21 cellular contexts compared by ENCODE assay signal in genomic region chr14:104439625-104440024, GRCh38.
DNase-seq lines count a peak whose midpoint lies in the region; ATAC-seq, FAIRE-seq and TF ChIP-seq lines count a peak whose summit lies in the region.
"Had no signal": no experiment of that assay in that cellular context is flagged by ENCODE, and none has a peak within 500 bp of the region (broad histone marks: within the 10 kb centered on the region; RNA-seq: fewer than 3 reads in every experiment).

No MANE protein-coding gene starts in this region.

- H3K36me3 Mint-ChIP-seq in activated CD4-positive, alpha-beta T cell treated with anti-CD3 and anti-CD28 coated beads, Interleukin-2, amount 10 ng/mL, durations not matched to agents 24 days and 14 days (ENCODE audit: low read depth) = no peaks in the 10 kb centered on the region
- no peaks in the 10 kb centered on the region for H3K36me3 Mint-ChIP-seq in CD4-positive, CD25-positive, alpha-beta regulatory T cell

- no peak overlapping the region for H2AFZ ChIP-seq in K562 (ENCODE audit: low read depth, low read length)
- H2AFZ ChIP-seq: GM23338 had no signal

- H3K9me3 ChIP-seq in CD4-positive, CD25-positive, alpha-beta regulatory T cell (ENCODE audit: control insufficient read depth in 2 of 2, low read length in 2 of 2) = no peaks in the 10 kb centered on the region
- no peaks in the 10 kb centered on the region for H3K9me3 ChIP-seq in K562 (replicated peaks; ENCODE audit: control insufficient read depth, insufficient read depth, low read depth, low read length)
- H3K9me3 ChIP-seq: BLaER1 treated with 17β-estradiol and CSF1 and Interleukin-3, amounts not matched to agents 10 nM and 100 nM; Caco-2 had no signal

- H3K4me3 Mint-ChIP-seq in activated CD4-positive, alpha-beta T cell treated with anti-CD3 and anti-CD28 coated beads, Interleukin-2, amount 10 ng/mL, durations not matched to agents 24 days and 14 days = no peak overlapping the region
- H3K4me3 Mint-ChIP-seq in CD4-positive, CD25-positive, alpha-beta regulatory T cell = no peak overlapping the region
- H3K4me3 Mint-ChIP-seq: B cell, GM23338, HFFc6 had no signal

- no peak overlapping the region for H3K9ac ChIP-seq in K562 (ENCODE audit: insufficient read depth in 1 of 2, low read depth in 2 of 2, low read length in 2 of 2)
- H3K9ac ChIP-seq: BLaER1 treated with 17β-estradiol and CSF1 and Interleukin-3, amounts not matched to agents 10 nM and 100 nM had no signal

- no peak for TF ChIP-seq RAD21 in K562 (CRISPR knock-in tag; conservative IDR thresholded peaks at IDR 0.05 in 1 of 2, IDR thresholded peaks at IDR 0.05 in 1 of 2)

- no peak overlapping the region for H3K27ac ChIP-seq in CD4-positive, CD25-positive, alpha-beta regulatory T cell (ENCODE audit: insufficient read depth, low read length, poor library complexity, severe bottlenecking)
- no peak overlapping the region for H3K27ac ChIP-seq in K562 (ENCODE audit: extremely low read depth, low read depth, low read length)
- H3K27ac ChIP-seq: BLaER1 treated with 17β-estradiol and CSF1 and Interleukin-3, amounts not matched to agents 10 nM and 100 nM had no signal

- no peaks in the 10 kb centered on the region for H3K9me1 ChIP-seq in K562 (ENCODE audit: control insufficient read depth, insufficient read depth, low read length)

- H3K36me3 ChIP-seq in CD4-positive, CD25-positive, alpha-beta regulatory T cell (ENCODE audit: control insufficient read depth, insufficient read depth, low read length) = no peaks in the 10 kb centered on the region
- H3K36me3 ChIP-seq in K562 (ENCODE audit: control insufficient read depth, insufficient read depth, low read length) = no peaks in the 10 kb centered on the region
- H3K36me3 ChIP-seq: BLaER1 treated with 17β-estradiol and CSF1 and Interleukin-3, amounts not matched to agents 10 nM and 100 nM had no signal

- no peaks in the 10 kb centered on the region for H3K4me1 Mint-ChIP-seq in activated CD4-positive, alpha-beta T cell treated with anti-CD3 and anti-CD28 coated beads, Interleukin-2, amount 10 ng/mL, durations not matched to agents 24 days and 14 days
- no peaks in the 10 kb centered on the region for H3K4me1 Mint-ChIP-seq in CD4-positive, CD25-positive, alpha-beta regulatory T cell
- H3K4me1 Mint-ChIP-seq: B cell had no signal

- DNase-seq in activated CD4-positive, alpha-beta T cell treated with anti-CD3 and anti-CD28 coated beads, Interleukin-2, amount 10 ng/mL, durations not matched to agents 24 days and 14 days = peak; percentile 49
- DNase-seq in activated CD4-positive, alpha-beta T cell treated with anti-CD3 and anti-CD28 coated beads, Interleukin-2, amount 50 U/mL, for 4 hours = no peak
- no peak for DNase-seq in CD4-positive, CD25-positive, alpha-beta regulatory T cell
- DNase-seq in K562 (ENCODE audit: extremely low read depth in 1 of 4, low spot score in 3 of 4) (no peak), mesenteric fat pad (ENCODE audit: low spot score) (peak; percentile 28), 8988T (no peak), Right ventricle myocardium inferior (ENCODE audit: missing footprints) (no peak), GM19238 (ENCODE audit: insufficient read length, low spot score) (no peak)
- DNase-seq: Caco-2, H7, HFFc6, IMR-90 had no signal

- H3K4me3 ChIP-seq in CD4-positive, CD25-positive, alpha-beta regulatory T cell (ENCODE audit: low read depth, low read length) = no peak overlapping the region
- no peak overlapping the region for H3K4me3 ChIP-seq in K562
- H3K4me3 ChIP-seq: BLaER1 treated with 17β-estradiol and CSF1 and Interleukin-3, amounts not matched to agents 10 nM and 100 nM; GM23338 had no signal

- H3K27me3 ChIP-seq in CD4-positive, CD25-positive, alpha-beta regulatory T cell (ENCODE audit: control insufficient read depth, insufficient read depth, low read length) = no peaks in the 10 kb centered on the region
- H3K27me3 ChIP-seq in K562 (ENCODE audit: control insufficient read depth in 2 of 2, insufficient read depth in 2 of 2, low read length in 2 of 2) = peaks cover 0 to 6% of the 10 kb centered on the region in 2 experiments; a peak in 3 of 5 replicates
- H3K27me3 ChIP-seq: BLaER1 treated with 17β-estradiol and CSF1 and Interleukin-3, amounts not matched to agents 10 nM and 100 nM had no signal

- BruUV-seq in K562 (replicated peaks; lab: Mats Ljungman, UMichigan) = no TSS peak

- peaks cover 5% of the 10 kb centered on the region for H3K9me3 Mint-ChIP-seq in activated CD4-positive, alpha-beta T cell treated with anti-CD3 and anti-CD28 coated beads, Interleukin-2, amount 10 ng/mL, durations not matched to agents 24 days and 14 days
- no peaks in the 10 kb centered on the region for H3K9me3 Mint-ChIP-seq in CD4-positive, CD25-positive, alpha-beta regulatory T cell
- H3K9me3 Mint-ChIP-seq: GM23338 had no signal

- WGBS in K562 (ENCODE audit: insufficient coverage, low coverage, missing lambda C conversion rate) = 3% methylated on average over 8 of the region's 9 CpGs

- TF ChIP-seq EP300 in K562 (IDR thresholded peaks at IDR 0.05; ENCODE audit: low read length) = no peak

- no peak overlapping the region for H3K27ac Mint-ChIP-seq in activated CD4-positive, alpha-beta T cell treated with anti-CD3 and anti-CD28 coated beads, Interleukin-2, amount 10 ng/mL, durations not matched to agents 24 days and 14 days
- H3K27ac Mint-ChIP-seq in CD4-positive, CD25-positive, alpha-beta regulatory T cell = peak overlapping the region in 2 of 3 donors; percentile 74 to 76
- H3K27ac Mint-ChIP-seq: B cell, GM23338, HFFc6 had no signal

- POLR2A ChIA-PET in K562 (lab: Yijun Ruan, JAX) = no interaction called here

- H3K27me3 Mint-ChIP-seq in activated CD4-positive, alpha-beta T cell treated with anti-CD3 and anti-CD28 coated beads, Interleukin-2, amount 10 ng/mL, durations not matched to agents 24 days and 14 days = no peaks in the 10 kb centered on the region
- no peaks in the 10 kb centered on the region for H3K27me3 Mint-ChIP-seq in CD4-positive, CD25-positive, alpha-beta regulatory T cell
- H3K27me3 Mint-ChIP-seq: B cell had no signal

- no peak for ATAC-seq in CD4-positive, CD25-positive, alpha-beta regulatory T cell (ENCODE audit: low read depth in 2 of 2)
- ATAC-seq in K562 (no peak), Right ventricle myocardium inferior (no peak)
- ATAC-seq: GM23338, HCT116 had no signal

- CTCF ChIA-PET in K562 (lab: Yijun Ruan, JAX; ENCODE audit: low intra/inter-chr PET ratio) = no interaction called here

- TF ChIP-seq CTCF in K562 (IDR thresholded peaks at IDR 0.05 in 2 of 3, conservative IDR thresholded peaks at IDR 0.05 in 1 of 3; ENCODE audit: insufficient read depth in 2 of 3, low read depth in 1 of 3, low read length in 3 of 3) = no peak

- intact Hi-C loops in activated CD4-positive, alpha-beta T cell treated with anti-CD3 and anti-CD28 coated beads, Interleukin-2, amount 10 ng/mL, durations not matched to agents 24 days and 14 days (cut with micrococcal nuclease) = no loop called here
- intact Hi-C loops in K562 (cut with micrococcal nuclease) (no loop called here), Right ventricle myocardium inferior (cut with DNase I) (no loop called here)

- H3K4me1 ChIP-seq in CD4-positive, CD25-positive, alpha-beta regulatory T cell (ENCODE audit: control insufficient read depth, insufficient read depth, low read length, poor library complexity, severe bottlenecking) = peaks cover 3% of the 10 kb centered on the region
- H3K4me1 ChIP-seq in K562 (replicated peaks in 1 of 2; ENCODE audit: control insufficient read depth in 2 of 2, insufficient read depth in 2 of 2, low read length in 2 of 2) = peaks cover 0 to 5% of the 10 kb centered on the region in 2 experiments; a peak in 1 of 5 replicates
- H3K4me1 ChIP-seq: Caco-2 had no signal

- no peaks in the 10 kb centered on the region for H3K79me2 ChIP-seq in K562 (ENCODE audit: control insufficient read depth, insufficient read depth, low read length)

- H4K20me1 ChIP-seq in K562 (replicated peaks; ENCODE audit: control insufficient read depth, insufficient read depth, low read length) = no peaks in the 10 kb centered on the region
- H4K20me1 ChIP-seq: BLaER1 treated with 17β-estradiol and CSF1 and Interleukin-3, amounts not matched to agents 10 nM and 100 nM had no signal

- H3K4me2 ChIP-seq in K562 (ENCODE audit: insufficient read depth, low read length) = no peak overlapping the region
- H3K4me2 ChIP-seq: BLaER1 treated with 17β-estradiol and CSF1 and Interleukin-3, amounts not matched to agents 10 nM and 100 nM; GM23338 had no signal

- in situ Hi-C loops in K562 (cut with MboI) = no loop called here

- FAIRE-seq in K562 (lab: Jason Lieb, UNC) = no peak
- FAIRE-seq: D721Med, G401.6, GM12891, GM18507, HTR-8/SVneo had no signal

- TF ChIP-seq POLR2A in K562 (conservative IDR thresholded peaks at IDR 0.05) = no peak

TF ChIP-seq in K562, 482 proteins besides CTCF, POLR2A, EP300 and RAD21:
- TF ChIP-seq CEBPZ (IDR thresholded peaks at IDR 0.05; ENCODE audit: borderline replicate concordance, low read depth, low read length) = no peak
- no peak for TF ChIP-seq NFRKB (IDR thresholded peaks at IDR 0.05; ENCODE audit: low read depth)
- TF ChIP-seq EGR1 (conservative IDR thresholded peaks at IDR 0.05) = peak; percentile 54

Comparison
In these comparisons a context has a peak if more than half of its experiments do, and no peak if none do; other contexts are left out.
1. DNase-seq: peak in activated CD4-positive, alpha-beta T cell treated with anti-CD3 and anti-CD28 coated beads, Interleukin-2, amount 10 ng/mL, durations not matched to agents 24 days and 14 days (single experiment) and mesenteric fat pad (single experiment); none in activated CD4-positive, alpha-beta T cell treated with anti-CD3 and anti-CD28 coated beads, Interleukin-2, amount 50 U/mL, for 4 hours (0 of 2), CD4-positive, CD25-positive, alpha-beta regulatory T cell (0 of 3), K562 (0 of 4), 8988T (single experiment), Right ventricle myocardium inferior (single experiment) and GM19238 (single experiment).